9 cellular contexts compared by ENCODE assay signal in genomic region chr13:71320452-71320851, GRCh38.
DNase-seq lines count a peak whose midpoint lies in the region; ATAC-seq and TF ChIP-seq lines count a peak whose summit lies in the region.
"Had no signal": no experiment of that assay in that cellular context is flagged by ENCODE, and none has a peak within 500 bp of the region (broad histone marks: within the 10 kb centered on the region; RNA-seq: fewer than 3 reads in every experiment).

No MANE protein-coding gene starts in this region.

- no peak for ATAC-seq in GM21723 (IDR thresholded peaks at IDR 0.05; ENCODE audit: unreplicated experiment)
- ATAC-seq: right cardiac atrium had no signal

- no peaks in the 10 kb centered on the region for H3K4me1 ChIP-seq in OCI-LY1 (ENCODE audit: insufficient read depth, low read length, severe bottlenecking)

- no peak overlapping the region for H3K27ac ChIP-seq in OCI-LY1 (ENCODE audit: low read depth, low read length, poor library complexity, severe bottlenecking)

- no peaks in the 10 kb centered on the region for H4K20me1 ChIP-seq in OCI-LY1 (ENCODE audit: insufficient read depth, low read length)

- H3K4me2 ChIP-seq in OCI-LY1 (ENCODE audit: low read length), result no peak overlapping the region

- H3K79me2 ChIP-seq in OCI-LY1 (ENCODE audit: insufficient read depth, low read length), result no peaks in the 10 kb centered on the region

- no peaks in the 10 kb centered on the region for H3K27me3 ChIP-seq in H7 (ENCODE audit: control insufficient read depth, insufficient read depth, low read length)
- no peaks in the 10 kb centered on the region for H3K27me3 ChIP-seq in OCI-LY1 (ENCODE audit: insufficient read depth, low read length)

- no peaks in the 10 kb centered on the region for H3F3A ChIP-seq in OCI-LY1 (ENCODE audit: insufficient read depth, low read length)

- H3K4me3 ChIP-seq in H7 (ENCODE audit: insufficient read depth, low read depth, low read length) (no peak overlapping the region), OCI-LY1 (ENCODE audit: low read depth, low read length, poor library complexity, severe bottlenecking) (no peak overlapping the region), foreskin fibroblast (ENCODE audit: low read depth in 1 of 2, low read length in 2 of 2) (no peak overlapping the region)

- H3K9me2 ChIP-seq in OCI-LY1 (ENCODE audit: low read depth, low read length), result no peaks in the 10 kb centered on the region

- TF ChIP-seq CTCF in OCI-LY1 (IDR thresholded peaks at IDR 0.05; ENCODE audit: low read length), result peak; percentile 64
- TF ChIP-seq CTCF in foreskin fibroblast (IDR thresholded peaks at IDR 0.05; ENCODE audit: low read depth, low read length), result peak; percentile 38

- H3K9me3 ChIP-seq in OCI-LY1 (ENCODE audit: low read length), result no peaks in the 10 kb centered on the region

- no peak overlapping the region for H3K9ac ChIP-seq in OCI-LY1 (ENCODE audit: low read length)

- H3K36me3 ChIP-seq in H7 (replicated peaks; ENCODE audit: control insufficient read depth, insufficient read depth, low read length), result no peaks in the 10 kb centered on the region
- no peaks in the 10 kb centered on the region for H3K36me3 ChIP-seq in OCI-LY1 (ENCODE audit: insufficient read depth, low read length)

- DNase-seq in CD1c-positive myeloid dendritic cell (ENCODE audit: extremely low spot score) (peak; percentile 27), H7 (peak; percentile 1), foreskin fibroblast (peak in 1 of 2 donors; percentile 29), NCI-H1930 (lab: John Stamatoyannopoulos, UW) (no peak)
- no peak for DNase-seq in activated effector memory CD4-positive, alpha-beta T cell treated with Interleukin-2 at 50 U/mL for 16 hours
- no peak for DNase-seq in stimulated activated CD4-positive, alpha-beta T cell treated with anti-CD3 and anti-CD28 coated beads, Interleukin-2, amount 100 ng/mL, for 48 hours
- DNase-seq: right cardiac atrium had no signal

- no peak overlapping the region for H2AFZ ChIP-seq in OCI-LY1 (ENCODE audit: low read length)

Comparison
In these comparisons a context has a peak if more than half of its experiments do, and no peak if none do; other contexts are left out.
1. DNase-seq: peak in CD1c-positive myeloid dendritic cell (single experiment) and H7 (single experiment); none in activated effector memory CD4-positive, alpha-beta T cell treated with Interleukin-2 at 50 U/mL for 16 hours (single experiment), NCI-H1930 (0 of 2) and stimulated activated CD4-positive, alpha-beta T cell treated with anti-CD3 and anti-CD28 coated beads, Interleukin-2, amount 100 ng/mL, for 48 hours (0 of 2).